ENCODE assay signal across 1 cellular context in the genomic region with DNA sequence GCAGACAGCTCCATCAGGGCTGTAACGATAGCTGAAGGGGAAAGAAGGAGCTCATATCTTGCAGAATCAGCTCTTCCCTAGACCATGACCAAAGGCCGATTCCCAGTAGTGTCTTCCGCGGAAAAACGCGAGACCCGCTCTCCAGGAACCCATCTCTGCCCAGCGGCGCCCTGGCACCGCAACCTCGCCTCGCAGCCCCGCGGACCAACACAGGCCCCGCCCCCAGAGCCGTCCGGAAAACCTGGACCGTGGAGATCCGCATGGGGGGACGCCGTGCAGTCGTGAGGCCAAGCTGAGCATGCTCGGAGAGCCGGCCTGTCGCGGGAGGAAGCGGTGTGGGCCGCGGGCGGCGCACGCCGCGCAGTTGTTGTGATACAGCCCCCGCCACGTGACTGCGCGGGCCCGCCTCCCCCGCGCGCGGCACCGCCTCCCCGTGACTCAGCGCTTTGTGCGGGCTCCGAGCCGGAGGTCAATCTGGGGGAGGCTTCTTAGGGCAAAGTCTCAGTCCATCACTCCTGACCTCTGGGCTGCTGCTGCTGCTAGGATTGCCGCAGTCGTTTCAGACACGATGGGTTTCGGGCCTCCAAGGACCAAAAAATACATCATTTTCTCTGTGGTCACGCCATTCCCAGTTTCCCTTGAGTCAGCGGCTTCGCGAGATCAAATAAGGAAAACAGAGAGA.
A peak's percentile ranks its signal among the peaks of the same experiment; 100 is the strongest.
TF ChIP-seq lines count a peak whose summit lies in the region.

No MANE protein-coding gene starts in this region.

TF ChIP-seq in SK-N-SH, 30 proteins besides CTCF, POLR2A, EP300 and RAD21 (continued from another document):
- TF ChIP-seq, protein P1, sequence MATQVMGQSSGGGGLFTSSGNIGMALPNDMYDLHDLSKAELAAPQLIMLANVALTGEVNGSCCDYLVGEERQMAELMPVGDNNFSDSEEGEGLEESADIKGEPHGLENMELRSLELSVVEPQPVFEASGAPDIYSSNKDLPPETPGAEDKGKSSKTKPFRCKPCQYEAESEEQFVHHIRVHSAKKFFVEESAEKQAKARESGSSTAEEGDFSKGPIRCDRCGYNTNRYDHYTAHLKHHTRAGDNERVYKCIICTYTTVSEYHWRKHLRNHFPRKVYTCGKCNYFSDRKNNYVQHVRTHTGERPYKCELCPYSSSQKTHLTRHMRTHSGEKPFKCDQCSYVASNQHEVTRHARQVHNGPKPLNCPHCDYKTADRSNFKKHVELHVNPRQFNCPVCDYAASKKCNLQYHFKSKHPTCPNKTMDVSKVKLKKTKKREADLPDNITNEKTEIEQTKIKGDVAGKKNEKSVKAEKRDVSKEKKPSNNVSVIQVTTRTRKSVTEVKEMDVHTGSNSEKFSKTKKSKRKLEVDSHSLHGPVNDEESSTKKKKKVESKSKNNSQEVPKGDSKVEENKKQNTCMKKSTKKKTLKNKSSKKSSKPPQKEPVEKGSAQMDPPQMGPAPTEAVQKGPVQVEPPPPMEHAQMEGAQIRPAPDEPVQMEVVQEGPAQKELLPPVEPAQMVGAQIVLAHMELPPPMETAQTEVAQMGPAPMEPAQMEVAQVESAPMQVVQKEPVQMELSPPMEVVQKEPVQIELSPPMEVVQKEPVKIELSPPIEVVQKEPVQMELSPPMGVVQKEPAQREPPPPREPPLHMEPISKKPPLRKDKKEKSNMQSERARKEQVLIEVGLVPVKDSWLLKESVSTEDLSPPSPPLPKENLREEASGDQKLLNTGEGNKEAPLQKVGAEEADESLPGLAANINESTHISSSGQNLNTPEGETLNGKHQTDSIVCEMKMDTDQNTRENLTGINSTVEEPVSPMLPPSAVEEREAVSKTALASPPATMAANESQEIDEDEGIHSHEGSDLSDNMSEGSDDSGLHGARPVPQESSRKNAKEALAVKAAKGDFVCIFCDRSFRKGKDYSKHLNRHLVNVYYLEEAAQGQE (IDR thresholded peaks at IDR 0.05; ENCODE audit: low read depth, low read length) = 0 out of 2 replicates have a peak, but pooled peaks have one; percentile 8
- TF ChIP-seq, protein P2, sequence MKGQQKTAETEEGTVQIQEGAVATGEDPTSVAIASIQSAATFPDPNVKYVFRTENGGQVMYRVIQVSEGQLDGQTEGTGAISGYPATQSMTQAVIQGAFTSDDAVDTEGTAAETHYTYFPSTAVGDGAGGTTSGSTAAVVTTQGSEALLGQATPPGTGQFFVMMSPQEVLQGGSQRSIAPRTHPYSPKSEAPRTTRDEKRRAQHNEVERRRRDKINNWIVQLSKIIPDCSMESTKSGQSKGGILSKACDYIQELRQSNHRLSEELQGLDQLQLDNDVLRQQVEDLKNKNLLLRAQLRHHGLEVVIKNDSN (IDR thresholded peaks at IDR 0.05; ENCODE audit: borderline replicate concordance, low read depth) = peak; percentile 97
- TF ChIP-seq FOXM1 (IDR thresholded peaks at IDR 0.05; ENCODE audit: low read depth) (no peak), MEF2A (IDR thresholded peaks at IDR 0.05; ENCODE audit: borderline replicate concordance, low read depth) (no peak), SIN3A (IDR thresholded peaks at IDR 0.05; ENCODE audit: borderline replicate concordance, low read depth, low read length) (peak; percentile 76; the same call in 1 of the 2 replicates), GABPA (IDR thresholded peaks at IDR 0.05; ENCODE audit: low read depth) (no peak), TEAD4 (IDR thresholded peaks at IDR 0.05; ENCODE audit: borderline replicate concordance, insufficient read depth) (no peak), POLR2AphosphoS5 (IDR thresholded peaks at IDR 0.05; ENCODE audit: low read depth, low read length) (peak; percentile 37; the same call in 1 of the 2 replicates), GATA2 (CRISPR knock-in tag; IDR thresholded peaks at IDR 0.05) (no peak), TCF12 (IDR thresholded peaks at IDR 0.05) (no peak), CHD2 (IDR thresholded peaks at IDR 0.05; ENCODE audit: low read length, partially characterized antibody) (peak; percentile 94), RCOR1 (IDR thresholded peaks at IDR 0.05; ENCODE audit: low read length) (no peak), FOXJ3 (CRISPR knock-in tag; IDR thresholded peaks at IDR 0.05) (peak; percentile 29; the same call in 1 of the 2 replicates), YY1 (IDR thresholded peaks at IDR 0.05; ENCODE audit: low read depth) (0 out of 2 replicates have a peak, but pooled peaks have one; percentile 34), JUND (IDR thresholded peaks at IDR 0.05) (peak; percentile 66), RFX5 (IDR thresholded peaks at IDR 0.05; ENCODE audit: low read length) (0 out of 2 replicates have a peak, but pooled peaks have one; percentile 15), SMC3 (IDR thresholded peaks at IDR 0.05; ENCODE audit: low read depth, low read length) (peak; percentile 8; the same call in 1 of the 2 replicates), NRF1 (IDR thresholded peaks at IDR 0.05; ENCODE audit: low read depth, low read length) (peak; percentile 88), EZH2phosphoT487 (IDR thresholded peaks at IDR 0.05; ENCODE audit: borderline replicate concordance, low read depth) (no peak)
- TF ChIP-seq, protein P3, sequence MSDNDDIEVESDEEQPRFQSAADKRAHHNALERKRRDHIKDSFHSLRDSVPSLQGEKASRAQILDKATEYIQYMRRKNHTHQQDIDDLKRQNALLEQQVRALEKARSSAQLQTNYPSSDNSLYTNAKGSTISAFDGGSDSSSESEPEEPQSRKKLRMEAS (IDR thresholded peaks at IDR 0.05; ENCODE audit: low read depth) = peak; percentile 96
- TF ChIP-seq, protein P4, sequence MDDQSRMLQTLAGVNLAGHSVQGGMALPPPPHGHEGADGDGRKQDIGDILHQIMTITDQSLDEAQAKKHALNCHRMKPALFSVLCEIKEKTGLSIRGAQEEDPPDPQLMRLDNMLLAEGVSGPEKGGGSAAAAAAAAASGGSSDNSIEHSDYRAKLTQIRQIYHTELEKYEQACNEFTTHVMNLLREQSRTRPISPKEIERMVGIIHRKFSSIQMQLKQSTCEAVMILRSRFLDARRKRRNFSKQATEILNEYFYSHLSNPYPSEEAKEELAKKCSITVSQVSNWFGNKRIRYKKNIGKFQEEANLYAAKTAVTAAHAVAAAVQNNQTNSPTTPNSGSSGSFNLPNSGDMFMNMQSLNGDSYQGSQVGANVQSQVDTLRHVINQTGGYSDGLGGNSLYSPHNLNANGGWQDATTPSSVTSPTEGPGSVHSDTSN (IDR thresholded peaks at IDR 0.05) = no peak
TF ChIP-seq in SK-N-SH: peak in this region for 19.
